Comparison of ENCODE assay signal across 8 cellular contexts in the genomic region with DNA sequence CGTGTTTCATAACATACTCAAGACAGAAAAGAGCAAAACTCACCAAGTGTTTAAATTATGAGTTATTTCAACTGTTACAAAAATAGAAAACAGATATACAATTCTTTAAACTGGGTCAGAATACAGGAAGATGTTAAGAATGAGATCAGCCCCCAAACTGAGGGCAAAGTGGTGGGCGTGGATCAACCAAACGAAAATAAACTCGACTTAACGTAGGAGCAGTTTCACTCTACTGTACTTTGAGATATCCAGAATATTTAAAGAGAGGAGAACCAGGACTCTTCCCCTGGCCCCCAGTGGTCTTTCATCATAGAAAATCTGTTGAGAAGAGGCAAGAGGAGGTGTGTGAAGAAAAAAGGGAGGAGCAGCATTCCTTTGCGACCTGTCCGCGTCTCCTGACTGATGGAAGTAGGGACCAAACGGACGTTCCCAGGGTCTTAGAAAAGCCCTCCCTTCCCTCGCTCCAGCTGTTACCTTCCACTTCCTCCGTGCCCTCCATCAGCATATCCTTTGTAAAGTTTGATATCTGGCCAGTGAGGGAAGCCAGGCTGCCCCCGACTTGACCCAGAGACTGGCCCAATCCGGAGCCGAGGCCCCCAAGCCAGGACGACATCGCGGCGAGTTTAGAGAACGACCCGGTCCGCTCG. TPM values are rescaled to one million over a fixed set of nuclear protein-coding genes. Genes with fewer than 3 reads are reported as not detected.
DNase-seq lines count a peak whose midpoint lies in the region; ATAC-seq and TF ChIP-seq lines count a peak whose summit lies in the region.

No MANE protein-coding gene starts in this region.

- H3K9me3 ChIP-seq in SJSA1 (replicated peaks) = no peaks in the 10 kb centered on the region

- no peak overlapping the region for H3K4me3 ChIP-seq in KMS-11 (IDR thresholded peaks at IDR 0.05; ENCODE audit: insufficient read depth, low read depth, low read length)
- H3K4me3 ChIP-seq in SJSA1 = peak overlapping the region; percentile 67

- H3K9me3 Mint-ChIP-seq in stimulated activated effector memory CD8-positive, alpha-beta T cell treated with anti-CD3 and anti-CD28 coated beads, Interleukin-12 subunit alpha, Interleukin-12 subunit beta, amount 100 ng/mL, for 72 hours = no peaks in the 10 kb centered on the region

- TF ChIP-seq CTCF in KMS-11 (conservative IDR thresholded peaks at IDR 0.05; ENCODE audit: low read depth, low read length) = no peak

- H3K27ac ChIP-seq in KMS-11 (peak overlapping the region; percentile 74), SJSA1 (peak overlapping the region; percentile 92)

- peak overlapping the region; percentile 86 for H2AFZ ChIP-seq in KMS-11 (ENCODE audit: low read depth)

- ATAC-seq in GM21723 (IDR thresholded peaks at IDR 0.05; ENCODE audit: unreplicated experiment) = peak; percentile 14
- ATAC-seq in left lobe of liver = peak; percentile 51
- ATAC-seq in stimulated activated effector memory CD8-positive, alpha-beta T cell treated with anti-CD3 and anti-CD28 coated beads, Interleukin-12 subunit alpha, Interleukin-12 subunit beta, amount 100 ng/mL, for 72 hours = peak; percentile 19

- H3K4me1 ChIP-seq in KMS-11 (ENCODE audit: low read depth, poor library complexity, severe bottlenecking) (peaks cover 8% of the 10 kb centered on the region), SJSA1 (replicated peaks) (peaks cover 9% of the 10 kb centered on the region; the same call in 1 of the 2 replicates)

- DNase-seq in EL (peak; percentile 80), SJSA1 (ENCODE audit: low read depth in 1 of 2, low spot score in 2 of 2) (peak in 1 of 2 experiments; percentile 61), cerebellum (ENCODE audit: low spot score) (peak; percentile 45), left lobe of liver (ENCODE audit: low spot score) (no peak), midbrain (lab: John Stamatoyannopoulos, UW) (no peak)
- peak in 1 of 2 donors; percentile 11 for DNase-seq in stimulated activated effector memory CD8-positive, alpha-beta T cell treated with anti-CD3 and anti-CD28 coated beads, Interleukin-12 subunit alpha, Interleukin-12 subunit beta, amount 100 ng/mL, for 72 hours (ENCODE audit: low spot score in 2 of 2)

- H3K36me3 ChIP-seq in KMS-11 (ENCODE audit: insufficient read depth) (no peaks in the 10 kb centered on the region), SJSA1 (peaks cover 14% of the 10 kb centered on the region)

- peaks cover 23% of the 10 kb centered on the region for H3K4me1 Mint-ChIP-seq in stimulated activated effector memory CD8-positive, alpha-beta T cell treated with anti-CD3 and anti-CD28 coated beads, Interleukin-12 subunit alpha, Interleukin-12 subunit beta, amount 100 ng/mL, for 72 hours

- no peaks in the 10 kb centered on the region for H4K20me1 ChIP-seq in KMS-11 (ENCODE audit: insufficient read depth)

- H3K4me3 Mint-ChIP-seq in stimulated activated effector memory CD8-positive, alpha-beta T cell treated with anti-CD3 and anti-CD28 coated beads, Interleukin-12 subunit alpha, Interleukin-12 subunit beta, amount 100 ng/mL, for 72 hours = peak overlapping the region; percentile 93

- H3K27ac Mint-ChIP-seq in stimulated activated effector memory CD8-positive, alpha-beta T cell treated with anti-CD3 and anti-CD28 coated beads, Interleukin-12 subunit alpha, Interleukin-12 subunit beta, amount 100 ng/mL, for 72 hours = peak overlapping the region; percentile 99

- peak overlapping the region; percentile 89 for H3K9ac ChIP-seq in KMS-11

- H3K79me2 ChIP-seq in KMS-11 (ENCODE audit: insufficient read depth, low read depth) = peaks cover 42% of the 10 kb centered on the region

- H3K4me2 ChIP-seq in KMS-11 = peak overlapping the region; percentile 84

- peaks cover 25% of the 10 kb centered on the region for H3K36me3 Mint-ChIP-seq in stimulated activated effector memory CD8-positive, alpha-beta T cell treated with anti-CD3 and anti-CD28 coated beads, Interleukin-12 subunit alpha, Interleukin-12 subunit beta, amount 100 ng/mL, for 72 hours

- H3K27me3 ChIP-seq in KMS-11 (ENCODE audit: insufficient read depth, low read depth) (no peaks in the 10 kb centered on the region), SJSA1 (replicated peaks) (no peaks in the 10 kb centered on the region)

RNA-seq across cellular contexts. Expression of a gene that starts 0.7 kb away (rescaled TPM):
- total RNA-seq in SJSA1 (2014; rRNA removed; shearing (Covaris generic)) = 16.0 and 25.0 TPM in 2 replicates
- total RNA-seq in cerebellum (33.1 TPM), left lobe of liver (29.8 TPM)

Comparison
In these comparisons a context has a peak if more than half of its experiments do, and no peak if none do; other contexts are left out.
1. DNase-seq: peak in EL (single experiment) and cerebellum (single experiment); none in left lobe of liver (single experiment) and midbrain (single experiment).
2. Peak in every context shown above with its lines, with median percentiles within 50 percentile points of each other: ATAC-seq.